26 cellular contexts compared by ENCODE assay signal in the genomic region with DNA sequence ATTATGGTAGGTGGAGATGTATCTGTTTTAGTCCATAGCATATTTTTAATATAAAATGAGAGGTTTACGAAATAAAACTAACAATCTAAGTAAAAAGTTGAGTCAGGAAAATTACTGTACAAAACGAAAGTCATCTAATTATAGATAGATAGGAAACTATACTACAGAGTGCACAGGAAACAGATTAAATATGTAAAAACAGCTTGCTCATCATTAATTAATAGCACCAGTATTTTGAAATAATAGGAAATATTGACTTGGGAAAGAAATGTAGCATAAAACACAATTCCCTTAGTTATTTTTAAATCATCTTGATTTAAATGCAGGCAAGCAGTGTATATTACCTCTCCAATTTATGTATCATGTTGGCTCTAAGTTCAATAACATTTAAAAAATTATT.
"Had no signal": no experiment of that assay in that cellular context is flagged by ENCODE, and none has a peak within 500 bp of the region (broad histone marks: within the 10 kb centered on the region; RNA-seq: fewer than 3 reads in every experiment).

No MANE protein-coding gene starts in this region.

- FAIRE-seq: colon, endometrium, islet of Langerhans, keratinocyte had no signal

- H3K27ac ChIP-seq: coronary artery, epithelial cell of prostate, esophagus squamous epithelium, gastrocnemius medialis, heart right ventricle, left lung, lower lobe of right lung had no signal

- H3K4me1 ChIP-seq: esophagus squamous epithelium, gastrocnemius medialis, heart right ventricle, left lung, lower lobe of right lung had no signal

- H3K9me3 ChIP-seq: gastrocnemius medialis, lower lobe of right lung had no signal

- ATAC-seq: effector memory CD8-positive, alpha-beta T cell; esophagus mucosa; gastrocnemius medialis; heart right ventricle; left cardiac atrium; left lung; left ventricle myocardium superior; lower lobe of right lung; mucosa of descending colon had no signal

- DNase-seq: dermis blood vessel endothelial cell; effector CD8-positive, alpha-beta T cell; effector memory CD8-positive, alpha-beta T cell; endodermal cell; erythroblast; esophagus squamous epithelium; foreskin fibroblast; foreskin melanocyte; gastrocnemius medialis; glutamatergic neuron; head of caudate nucleus; heart right ventricle; hippocampal formation; left cardiac atrium; left lung; left ventricle myocardium superior; lower lobe of right lung; mesenchymal stem cell; mucosa of descending colon had no signal

- H3K36me3 ChIP-seq: esophagus squamous epithelium, gastrocnemius medialis, heart right ventricle, left lung, lower lobe of right lung had no signal

- H3K4me3 ChIP-seq: coronary artery, esophagus squamous epithelium, gastrocnemius medialis, heart right ventricle, left lung, lower lobe of right lung, mucosa of descending colon had no signal

- H3K27me3 ChIP-seq: esophagus squamous epithelium, gastrocnemius medialis, heart right ventricle, left lung had no signal
